In genomic region chr3:72617420-72618024, GRCh38 we compare ENCODE assay signal across 24 cellular contexts.
DNase-seq lines count a peak whose midpoint lies in the region; ATAC-seq, FAIRE-seq and TF ChIP-seq lines count a peak whose summit lies in the region.
"Had no signal": no experiment of that assay in that cellular context is flagged by ENCODE, and none has a peak within 500 bp of the region (broad histone marks: within the 10 kb centered on the region; RNA-seq: fewer than 3 reads in every experiment).

No MANE protein-coding gene starts in this region.

- WGBS in right lobe of liver (ENCODE audit: insufficient coverage, low coverage, low lambda C conversion rate, missing lambda C conversion rate) = 43% methylated on average over 3 of the region's 5 CpGs
- 58 to 65% (median 59%) methylated on average over 5 of the region's 5 CpGs for WGBS in small intestine, 3 donors

- H3K9me2 ChIP-seq in PC-9 (ENCODE audit: insufficient read depth) = no peaks in the 10 kb centered on the region

- H3K27ac ChIP-seq in HL-60 (replicated peaks) (peak overlapping the region; percentile 86), SJCRH30 (0 out of 2 replicates have a peak overlapping the region, but pooled peaks have one; percentile 4), right lobe of liver (no peak overlapping the region), small intestine (ENCODE audit: low read depth in 1 of 2, low read length in 1 of 2) (no peak overlapping the region), PC-9 (no peak overlapping the region)
- H3K27ac ChIP-seq: RWPE1 had no signal

- BruUV-seq in PC-9 (replicated peaks; lab: Mats Ljungman, UMichigan) = no TSS peak

- no peak for TF ChIP-seq POLR2A in right lobe of liver (IDR thresholded peaks at IDR 0.05)

- ATAC-seq in right lobe of liver (peak in 3 of 4 donors; percentile 40 to 52 (median 48)), GM21367 (IDR thresholded peaks at IDR 0.05; ENCODE audit: unreplicated experiment) (no peak)
- ATAC-seq: Panc1, T-helper 17 cell had no signal

- H4K20me1 ChIP-seq in PC-9 (ENCODE audit: insufficient read depth) = no peaks in the 10 kb centered on the region

- no peaks in the 10 kb centered on the region for H3F3A ChIP-seq in PC-9 (ENCODE audit: insufficient read depth, low read depth)

- H3K27me3 ChIP-seq in HL-60 (ENCODE audit: insufficient read depth, poor library complexity, severe bottlenecking) (no peaks in the 10 kb centered on the region), SJCRH30 (no peaks in the 10 kb centered on the region), right lobe of liver (no peaks in the 10 kb centered on the region), small intestine (ENCODE audit: control insufficient read depth in 2 of 2, insufficient read depth in 2 of 2, low read length in 2 of 2) (no peaks in the 10 kb centered on the region), PC-9 (ENCODE audit: insufficient read depth, low read depth) (no peaks in the 10 kb centered on the region)

- no peak overlapping the region for H3K4me2 ChIP-seq in PC-9

- POLR2A ChIA-PET in PC-9 (lab: Charles Lee; ENCODE audit: unreplicated experiment) = no interaction called here

- no peak for FAIRE-seq in small intestine (lab: Jason Lieb, UNC)
- FAIRE-seq: GM18507 had no signal

- H3K9me3 ChIP-seq in SJCRH30 (replicated peaks) (no peaks in the 10 kb centered on the region), right lobe of liver (no peaks in the 10 kb centered on the region), small intestine (ENCODE audit: control insufficient read depth, low read depth) (no peaks in the 10 kb centered on the region), PC-9 (ENCODE audit: insufficient read depth, low read depth) (no peaks in the 10 kb centered on the region)

- H3K4me1 ChIP-seq in SJCRH30 = peaks cover 13% of the 10 kb centered on the region
- peaks cover 0 to 13% (median 0%) of the 10 kb centered on the region in 4 donors for H3K4me1 ChIP-seq in right lobe of liver
- H3K4me1 ChIP-seq in small intestine (ENCODE audit: control insufficient read depth in 2 of 2, insufficient read depth in 1 of 2, low read depth in 1 of 2, low read length in 1 of 2) = peaks cover 0 to 10% of the 10 kb centered on the region in 2 donors
- H3K4me1 ChIP-seq in PC-9 (replicated peaks; ENCODE audit: insufficient read depth) = no peaks in the 10 kb centered on the region

- CTCF ChIA-PET in PC-9 (lab: Charles Lee) = no interaction called here

- TF ChIP-seq CTCF in HL-60 (IDR thresholded peaks at IDR 0.05; ENCODE audit: insufficient read depth, low read length) (no peak), right lobe of liver (IDR thresholded peaks at IDR 0.05) (no peak), PC-9 (conservative IDR thresholded peaks at IDR 0.05) (no peak)

- intact Hi-C loops in right lobe of liver (cut with DNase I) (no loop called here), PC-9 (cut with micrococcal nuclease; ENCODE audit: unreplicated experiment) (no loop called here)

- DNase-seq in HL-60 (ENCODE audit: low read depth in 1 of 2, low spot score in 1 of 2) (no peak), SJCRH30 (peak; percentile 75 to 88), right lobe of liver (no peak), small intestine (peak; percentile 69), Kasumi-1 (lab: John Stamatoyannopoulos, UW) (no peak), PC-9 (no peak)
- DNase-seq: DMS153; GOT3; HCEC 1CT; Karpas-422; NCI-H1105; NCI-H1436 treated with DMSO at 0.1 percent for 48 hours; NCI-H187 treated with DMSO at 0.1 percent for 48 hours; NCI-H2107; NCI-H446 treated with DMSO at 0.1 percent for 48 hours; NCI-H526; NCI-H82; NK-92 treated with Interleukin-12 subunit alpha and Interleukin-12 subunit beta, amount 100 ng/mL, for 24 hours; SHP77; T-helper 17 cell had no signal

- no peak overlapping the region for H3K4me3 ChIP-seq in HL-60 (replicated peaks; ENCODE audit: insufficient read depth, low read length)
- no peak overlapping the region for H3K4me3 ChIP-seq in SJCRH30
- H3K4me3 ChIP-seq in right lobe of liver = no peak overlapping the region
- H3K4me3 ChIP-seq in small intestine (ENCODE audit: low read depth in 1 of 2, low read length in 2 of 2) = no peak overlapping the region
- no peak overlapping the region for H3K4me3 ChIP-seq in PC-9

- H3K36me3 ChIP-seq in SJCRH30 = no peaks in the 10 kb centered on the region
- no peaks in the 10 kb centered on the region for H3K36me3 ChIP-seq in right lobe of liver
- no peaks in the 10 kb centered on the region for H3K36me3 ChIP-seq in small intestine (ENCODE audit: control insufficient read depth in 2 of 2, insufficient read depth in 2 of 2, low read length in 2 of 2)
- no peaks in the 10 kb centered on the region for H3K36me3 ChIP-seq in PC-9 (ENCODE audit: low read depth)

- H3K79me2 ChIP-seq in PC-9 (ENCODE audit: low read depth) = no peaks in the 10 kb centered on the region

- no peak overlapping the region for H2AFZ ChIP-seq in PC-9

Comparison
In these comparisons a context has a peak if more than half of its experiments do, and no peak if none do; other contexts are left out.
1. DNase-seq: peak in SJCRH30 (2 of 2) and small intestine (single experiment); none in HL-60 (0 of 2), right lobe of liver (0 of 3), Kasumi-1 (0 of 2) and PC-9 (0 of 2).
2. H3K27ac ChIP-seq: peak in HL-60 (single experiment) and SJCRH30 (single experiment); none in right lobe of liver (0 of 3), small intestine (0 of 2) and PC-9 (single experiment).